In the genomic region with DNA sequence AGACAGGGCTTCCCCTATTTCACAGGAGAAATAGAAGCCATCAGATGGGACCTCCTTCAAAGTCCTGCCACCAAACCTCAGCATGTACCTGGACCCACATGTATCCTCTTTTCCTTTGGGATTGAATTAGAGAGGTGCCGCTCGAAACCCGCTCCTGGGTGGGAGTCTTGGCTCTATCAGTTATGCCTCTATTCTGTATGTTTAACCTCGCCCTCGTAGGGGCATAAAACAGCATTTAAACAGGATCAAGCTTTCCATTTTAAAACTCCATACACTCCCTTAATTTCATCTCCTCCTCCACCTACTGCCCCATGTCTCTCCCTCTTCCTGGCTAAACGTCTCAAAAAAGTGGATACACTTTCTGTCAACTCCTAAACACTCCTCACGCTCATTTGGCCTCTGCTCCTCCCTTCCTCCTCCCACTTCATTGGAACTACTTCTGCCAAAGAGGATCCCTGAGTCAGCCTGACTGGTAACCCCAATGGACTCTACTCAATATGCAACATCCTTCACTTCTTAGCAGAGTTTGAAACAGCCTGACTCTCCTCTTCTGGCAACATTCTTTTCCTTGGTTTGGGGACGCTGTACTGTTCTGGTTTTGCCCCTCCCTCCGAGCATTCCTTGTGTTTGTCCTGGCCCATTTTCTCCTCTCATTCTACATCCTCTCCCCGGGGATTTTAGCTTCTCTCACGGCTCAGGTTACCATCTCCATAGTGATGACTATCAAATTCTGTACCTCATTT, we compare ENCODE assay signal across 9 cellular contexts. TPM values are rescaled to one million over a fixed set of nuclear protein-coding genes. Genes with fewer than 3 reads are reported as not detected.
DNase-seq lines count a peak whose midpoint lies in the region; ATAC-seq, FAIRE-seq and TF ChIP-seq lines count a peak whose summit lies in the region.
"Had no signal": no experiment of that assay in that cellular context is flagged by ENCODE, and none has a peak within 500 bp of the region (broad histone marks: within the 10 kb centered on the region; RNA-seq: fewer than 3 reads in every experiment).

No MANE protein-coding gene starts in this region.

- H2BK5ac ChIP-seq in H9 (ENCODE audit: insufficient read length, low read length): no peak overlapping the region

- no peaks in the 10 kb centered on the region for H4K20me1 ChIP-seq in H9 (ENCODE audit: control insufficient read depth, insufficient read depth, insufficient read length)
- H4K20me1 ChIP-seq in K562 (replicated peaks; ENCODE audit: control insufficient read depth, insufficient read depth, low read length): no peaks in the 10 kb centered on the region

- H4K91ac ChIP-seq in H9 (ENCODE audit: insufficient read length, low read depth, low read length): no peak overlapping the region

- peak; percentile 61 for DNase-seq in H9
- DNase-seq in K562 (ENCODE audit: extremely low read depth in 1 of 4, low spot score in 3 of 4): peak; percentile 75 to 89 (median 84)
- no peak for DNase-seq in NCI-H526 treated with DMSO at 0.1 percent for 48 hours (lab: John Stamatoyannopoulos, UW)
- DNase-seq in COR-L47 (lab: John Stamatoyannopoulos, UW): no peak
- DNase-seq: T-helper 1 cell had no signal

- H2AFZ ChIP-seq in H9 (ENCODE audit: low read length): no peak overlapping the region
- peak overlapping the region; percentile 2; the same call in 1 of the 2 replicates for H2AFZ ChIP-seq in K562 (ENCODE audit: low read depth, low read length)

- H3K4me3 Mint-ChIP-seq in H9: peak overlapping the region in 1 of 2 experiments; percentile 15; a peak in 3 of 5 replicates

- H3K27me3 ChIP-seq in H9 (ENCODE audit: insufficient read depth, low read length): no peaks in the 10 kb centered on the region
- H3K27me3 ChIP-seq in K562 (ENCODE audit: control insufficient read depth in 2 of 2, insufficient read depth in 2 of 2, low read length in 2 of 2): no peaks in the 10 kb centered on the region
- no peaks in the 10 kb centered on the region for H3K27me3 ChIP-seq in iPS-15b (ENCODE audit: control insufficient read depth, insufficient read depth, low read length)

- peaks cover 26 to 29% of the 10 kb centered on the region in 2 experiments for H3K4me1 Mint-ChIP-seq in H9

- ATAC-seq in K562: peak; percentile 91
- no peak for ATAC-seq in GM21717 (IDR thresholded peaks at IDR 0.05; ENCODE audit: unreplicated experiment)
- no peak for ATAC-seq in GM18868 (IDR thresholded peaks at IDR 0.05; ENCODE audit: unreplicated experiment)

- H2AK5ac ChIP-seq in H9 (ENCODE audit: insufficient read length, low read length): no peak overlapping the region

- BruUV-seq in K562 (replicated peaks; lab: Mats Ljungman, UMichigan): no TSS peak

- H3K14ac ChIP-seq in H9 (ENCODE audit: insufficient read depth, low read length): no peak overlapping the region

- H2BK120ac ChIP-seq in H9 (ENCODE audit: low read depth, low read length, poor library complexity, severe bottlenecking): no peak overlapping the region

- TF ChIP-seq POLR2A in K562 (conservative IDR thresholded peaks at IDR 0.05): no peak

- H3K4me1 ChIP-seq in H9 (ENCODE audit: insufficient read depth, low read length): peaks cover 8% of the 10 kb centered on the region; the same call in 1 of the 2 replicates
- peaks cover 7 to 16% of the 10 kb centered on the region in 2 experiments; a peak in 3 of 5 replicates for H3K4me1 ChIP-seq in K562 (replicated peaks in 1 of 2; ENCODE audit: control insufficient read depth in 2 of 2, insufficient read depth in 2 of 2, low read length in 2 of 2)
- peaks cover 19% of the 10 kb centered on the region for H3K4me1 ChIP-seq in iPS-15b (ENCODE audit: control insufficient read depth, insufficient read depth, low read length)

- no peaks in the 10 kb centered on the region for H3K9me1 ChIP-seq in K562 (ENCODE audit: control insufficient read depth, insufficient read depth, low read length)

- H3K36me3 ChIP-seq in K562 (ENCODE audit: control insufficient read depth, insufficient read depth, low read length): peaks cover 52% of the 10 kb centered on the region
- H3K36me3 ChIP-seq in iPS-15b (ENCODE audit: control insufficient read depth, insufficient read depth, low read length): peaks cover 5% of the 10 kb centered on the region

- FAIRE-seq in K562 (lab: Jason Lieb, UNC): peak; percentile 92

- no peak overlapping the region for H3K4ac ChIP-seq in H9 (ENCODE audit: low read depth, low read length)

- intact Hi-C loops in K562 (cut with micrococcal nuclease): no loop called here

- no CpG with 5 or more reads among the region's 11 CpGs for WGBS in H9 (ENCODE audit: extremely low coverage, insufficient read length, low lambda C conversion rate)
- 51% methylated on average over 11 of the region's 11 CpGs for WGBS in K562 (ENCODE audit: insufficient coverage, low coverage, missing lambda C conversion rate)

- H3K18ac ChIP-seq in H9 (ENCODE audit: insufficient read length, low read depth, low read length): no peak overlapping the region

- no peak overlapping the region for H3K56ac ChIP-seq in H9 (ENCODE audit: insufficient read length, low read depth, low read length)

- H3K4me2 ChIP-seq in H9 (ENCODE audit: insufficient read depth, insufficient read length, low read length): peak overlapping the region; percentile 18
- H3K4me2 ChIP-seq in K562 (ENCODE audit: insufficient read depth, low read length): peak overlapping the region; percentile 47

- H3K79me2 ChIP-seq in H9 (ENCODE audit: insufficient read depth, low read length) (no peaks in the 10 kb centered on the region), K562 (ENCODE audit: control insufficient read depth, insufficient read depth, low read length) (no peaks in the 10 kb centered on the region)

- in situ Hi-C loops in K562 (cut with MboI): no loop called here

- no peak overlapping the region for H3K23ac ChIP-seq in H9 (ENCODE audit: insufficient read length, low read depth, low read length)

- H2BK12ac ChIP-seq in H9 (ENCODE audit: insufficient read length, low read depth, low read length): no peak overlapping the region

- H3K9ac ChIP-seq in H9 (ENCODE audit: extremely low read depth, insufficient read length, low read length) (no peak overlapping the region), K562 (ENCODE audit: insufficient read depth in 1 of 2, low read depth in 2 of 2, low read length in 2 of 2) (peak overlapping the region; percentile 19 to 68), iPS-15b (ENCODE audit: low read depth, low read length) (no peak overlapping the region)

- peaks cover 3 to 23% (median 8%) of the 10 kb centered on the region in 3 experiments; a peak in 5 of 7 replicates for H3K36me3 Mint-ChIP-seq in H9 (ENCODE audit: insufficient read depth in 1 of 3, low read depth in 3 of 3)

- CTCF ChIA-PET in K562 (lab: Yijun Ruan, JAX; ENCODE audit: low intra/inter-chr PET ratio): interaction anchor here (0.5 kb wide), 1 partner anchor 48 kb away, joined by 4 read pairs; no protein-coding TSS in a partner anchor

- no peaks in the 10 kb centered on the region for H3K9me3 Mint-ChIP-seq in H9

- H3K9me3 ChIP-seq in H9 (ENCODE audit: control insufficient read depth, low read depth, low read length) (no peaks in the 10 kb centered on the region), K562 (replicated peaks; ENCODE audit: control insufficient read depth, insufficient read depth, low read depth, low read length) (no peaks in the 10 kb centered on the region), iPS-15b (ENCODE audit: control insufficient read depth, insufficient read depth, low read length) (no peaks in the 10 kb centered on the region)

- peaks cover 9% of the 10 kb centered on the region for H3K27me3 Mint-ChIP-seq in H9 (ENCODE audit: low read depth)

- POLR2A ChIA-PET in K562 (lab: Yijun Ruan, JAX): interaction anchor here (0.6 to 3.7 kb wide), 4 partner anchors 10 to 311 kb away, joined by 4 to 23 read pairs (median 4); no protein-coding TSS in a partner anchor

- H2BK20ac ChIP-seq in H9 (ENCODE audit: low read depth, low read length, poor library complexity, severe bottlenecking): no peak overlapping the region

- peak; percentile 77 for TF ChIP-seq EP300 in K562 (IDR thresholded peaks at IDR 0.05; ENCODE audit: low read length)

- H3T11ph ChIP-seq in H9 (ENCODE audit: low read length): no peak overlapping the region

- no peak for TF ChIP-seq RAD21 in K562 (CRISPR knock-in tag; conservative IDR thresholded peaks at IDR 0.05 in 1 of 2, IDR thresholded peaks at IDR 0.05 in 1 of 2)

- no peaks in the 10 kb centered on the region for H3K23me2 ChIP-seq in H9 (ENCODE audit: insufficient read length, low read depth, low read length, poor library complexity, severe bottlenecking)

- H3K27ac Mint-ChIP-seq in H9: peak overlapping the region; percentile 24 to 59 (median 33)

- no peak overlapping the region for H2BK15ac ChIP-seq in H9 (ENCODE audit: low read depth, low read length)

- H3K79me1 ChIP-seq in H9 (ENCODE audit: insufficient read depth, low read depth, low read length, poor library complexity, severe bottlenecking): no peaks in the 10 kb centered on the region

- no peak for TF ChIP-seq CTCF in 22Rv1 (IDR thresholded peaks at IDR 0.05)
- TF ChIP-seq CTCF in H9 (conservative IDR thresholded peaks at IDR 0.05): no peak
- TF ChIP-seq CTCF in K562 (IDR thresholded peaks at IDR 0.05 in 2 of 3, conservative IDR thresholded peaks at IDR 0.05 in 1 of 3; ENCODE audit: insufficient read depth in 2 of 3, low read depth in 1 of 3, low read length in 3 of 3): peak in 1 of 3 experiments; percentile 10; a peak in 1 of 6 replicates

- H3K27ac ChIP-seq in 22Rv1: peak overlapping the region; percentile 14; the same call in 1 of the 2 replicates
- H3K27ac ChIP-seq in H9 (ENCODE audit: insufficient read length, low read depth, low read length): no peak overlapping the region
- H3K27ac ChIP-seq in K562 (ENCODE audit: extremely low read depth, low read depth, low read length): peak overlapping the region; percentile 64

- no peak overlapping the region for H3K4me3 ChIP-seq in K562
- H3K4me3 ChIP-seq in iPS-15b (ENCODE audit: low read depth, low read length): peak overlapping the region; percentile 5

- H4K8ac ChIP-seq in H9 (replicated peaks; ENCODE audit: insufficient read length, low read depth, low read length): no peak overlapping the region

- no peak overlapping the region for H4K5ac ChIP-seq in H9 (ENCODE audit: insufficient read length, low read depth, low read length)

RNA-seq across cellular contexts. Expression of a gene that starts 23.0 kb away (rescaled TPM):
- 0.33 TPM in 1 of 2 replicates, not detected in the other for total RNA-seq in H9 (2021)
- 0.51 and 0.63 TPM in 2 replicates for total RNA-seq in K562 (2011; cell fraction: chromatin; rRNA removed; ENCODE audit: low replicate concordance)
- 0.17 and 0.39 TPM in 2 replicates for total RNA-seq in K562 (2011; cell fraction: nucleolus; rRNA removed)
- not detected in 2 replicates for total RNA-seq in K562 (2011; cell fraction: nucleoplasm; rRNA removed)
- total RNA-seq in K562 (2014; rRNA removed): not detected in 2 replicates
- not detected in 2 replicates for total RNA-seq in K562 (2014; rRNA removed; fragmentation: Illumina TruSeq; extraction: Trizol)
- total RNA-seq in K562 (2015; rRNA removed; fragmentation: Illumina TruSeq; extraction: Trizol): 0.18 TPM in 1 of 2 replicates, not detected in the other
- total RNA-seq in K562 (2021): 0.16 and 0.25 TPM in 2 replicates
- 0.11 and 0.15 TPM in 2 replicates for polyA plus RNA-seq in K562 (2011; rRNA removed)
- polyA plus RNA-seq in K562 (2011; cell fraction: cytosol; rRNA removed): 0.09 and 0.12 TPM in 2 replicates
- 0.41 and 0.63 TPM in 2 replicates for polyA plus RNA-seq in K562 (2011; cell fraction: nucleus; rRNA removed)
- 0.22 and 1.2 TPM in 2 replicates for polyA plus RNA-seq in K562 (2012)
- polyA plus RNA-seq in K562 (2014; fragmentation: Illumina TruSeq; extraction: Trizol): 0.15 and 0.44 TPM in 2 replicates
- under 1 TPM in 1 of 2 experiments, not detected in 1; 0.03 TPM for polyA plus RNA-seq in K562 (2014; fragmentation: Nextera tagmentation; extraction: Ambion mirVana)
- 0.22 and 0.23 TPM in 2 replicates for polyA plus RNA-seq in K562 (2014; rRNA removed)
- polyA minus RNA-seq in K562 (2011; rRNA and poly(A)+ RNA removed): not detected in 2 replicates
- not detected in 2 replicates for polyA minus RNA-seq in K562 (2011; cell fraction: cytosol; rRNA and poly(A)+ RNA removed)
- not detected in 2 replicates for polyA minus RNA-seq in K562 (2011; cell fraction: nucleus; rRNA and poly(A)+ RNA removed)

Comparison
In these comparisons a context has a peak if more than half of its experiments do, and no peak if none do; other contexts are left out.
1. DNase-seq: peak in H9 (single experiment) and K562 (4 of 4); none in NCI-H526 treated with DMSO at 0.1 percent for 48 hours (single experiment) and COR-L47 (single experiment).
2. H3K9ac ChIP-seq: peak in K562 (2 of 2); none in H9 (single experiment) and iPS-15b (single experiment).